Comparison of ENCODE assay signal across 1 cellular context in the genomic region with DNA sequence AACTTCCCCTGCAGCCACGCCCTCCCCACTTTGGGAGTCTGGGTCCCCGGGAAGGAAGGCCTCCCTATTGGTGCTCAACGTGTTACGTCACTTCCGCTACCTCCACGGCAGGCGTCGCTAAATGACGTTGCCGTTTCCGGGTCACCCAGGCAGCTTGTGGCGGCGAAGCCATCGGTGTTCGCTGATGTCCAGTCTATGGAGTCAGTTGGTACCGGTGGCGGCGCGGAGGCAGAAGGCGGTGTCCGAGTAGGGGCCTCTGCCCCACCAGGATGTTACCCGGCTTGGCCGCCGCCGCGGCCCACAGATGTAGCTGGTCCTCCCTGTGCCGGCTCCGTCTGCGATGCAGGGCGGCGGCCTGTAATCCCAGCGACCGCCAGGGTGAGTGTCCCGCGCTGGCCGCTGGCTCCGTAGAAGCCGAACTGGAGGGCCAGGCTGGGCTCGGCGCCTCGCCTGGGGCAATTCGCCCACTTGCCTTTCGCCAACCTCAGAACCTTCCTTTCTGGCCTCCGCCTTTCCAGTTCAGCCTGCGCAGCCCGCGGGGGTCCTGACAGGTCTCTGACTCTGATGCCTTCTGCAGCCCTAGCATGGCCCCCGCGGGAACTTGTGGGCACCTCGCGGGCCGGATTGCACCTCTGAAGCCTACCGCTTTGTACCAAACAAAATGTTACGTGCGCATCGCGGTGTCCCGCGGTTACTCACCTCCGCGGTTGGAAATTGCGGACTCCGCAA.
TF ChIP-seq lines count a peak whose summit lies in the region.

TSS of gene SLC30A9 (plus strand) at position 148 of the 729 bp plus-strand sequence. CDS start at position 270, 122 bp downstream.

TF ChIP-seq in WTC11, 78 proteins besides CTCF, POLR2A, EP300 and RAD21 (continued from another document and continues in another):
- TF ChIP-seq ZNF281 (CRISPR knock-in tag; IDR thresholded peaks at IDR 0.05): no peak
- TF ChIP-seq, protein P1, sequence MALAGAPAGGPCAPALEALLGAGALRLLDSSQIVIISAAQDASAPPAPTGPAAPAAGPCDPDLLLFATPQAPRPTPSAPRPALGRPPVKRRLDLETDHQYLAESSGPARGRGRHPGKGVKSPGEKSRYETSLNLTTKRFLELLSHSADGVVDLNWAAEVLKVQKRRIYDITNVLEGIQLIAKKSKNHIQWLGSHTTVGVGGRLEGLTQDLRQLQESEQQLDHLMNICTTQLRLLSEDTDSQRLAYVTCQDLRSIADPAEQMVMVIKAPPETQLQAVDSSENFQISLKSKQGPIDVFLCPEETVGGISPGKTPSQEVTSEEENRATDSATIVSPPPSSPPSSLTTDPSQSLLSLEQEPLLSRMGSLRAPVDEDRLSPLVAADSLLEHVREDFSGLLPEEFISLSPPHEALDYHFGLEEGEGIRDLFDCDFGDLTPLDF (CRISPR knock-in tag; IDR thresholded peaks at IDR 0.05): no peak
- TF ChIP-seq ATF1 (CRISPR knock-in tag; IDR thresholded peaks at IDR 0.05): no peak
- TF ChIP-seq FOXJ3 (CRISPR knock-in tag; IDR thresholded peaks at IDR 0.05; ENCODE audit: borderline replicate concordance): no peak
- TF ChIP-seq SMAD3 (CRISPR knock-in tag; IDR thresholded peaks at IDR 0.05; ENCODE audit: borderline replicate concordance): no peak
- no peak for TF ChIP-seq EMX1 (CRISPR knock-in tag; IDR thresholded peaks at IDR 0.05)
- TF ChIP-seq ATF2 (CRISPR knock-in tag; IDR thresholded peaks at IDR 0.05; ENCODE audit: borderline replicate concordance, low read depth): no peak
- TF ChIP-seq ZNF423 (CRISPR knock-in tag; IDR thresholded peaks at IDR 0.05): no peak
- peak; percentile 90 for TF ChIP-seq FOXK1 (CRISPR knock-in tag; IDR thresholded peaks at IDR 0.05)
- TF ChIP-seq ZNF416 (CRISPR knock-in tag; IDR thresholded peaks at IDR 0.05): no peak
- TF ChIP-seq, protein P2, sequence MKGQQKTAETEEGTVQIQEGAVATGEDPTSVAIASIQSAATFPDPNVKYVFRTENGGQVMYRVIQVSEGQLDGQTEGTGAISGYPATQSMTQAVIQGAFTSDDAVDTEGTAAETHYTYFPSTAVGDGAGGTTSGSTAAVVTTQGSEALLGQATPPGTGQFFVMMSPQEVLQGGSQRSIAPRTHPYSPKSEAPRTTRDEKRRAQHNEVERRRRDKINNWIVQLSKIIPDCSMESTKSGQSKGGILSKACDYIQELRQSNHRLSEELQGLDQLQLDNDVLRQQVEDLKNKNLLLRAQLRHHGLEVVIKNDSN (CRISPR knock-in tag; IDR thresholded peaks at IDR 0.05): no peak
- TF ChIP-seq, protein P3, sequence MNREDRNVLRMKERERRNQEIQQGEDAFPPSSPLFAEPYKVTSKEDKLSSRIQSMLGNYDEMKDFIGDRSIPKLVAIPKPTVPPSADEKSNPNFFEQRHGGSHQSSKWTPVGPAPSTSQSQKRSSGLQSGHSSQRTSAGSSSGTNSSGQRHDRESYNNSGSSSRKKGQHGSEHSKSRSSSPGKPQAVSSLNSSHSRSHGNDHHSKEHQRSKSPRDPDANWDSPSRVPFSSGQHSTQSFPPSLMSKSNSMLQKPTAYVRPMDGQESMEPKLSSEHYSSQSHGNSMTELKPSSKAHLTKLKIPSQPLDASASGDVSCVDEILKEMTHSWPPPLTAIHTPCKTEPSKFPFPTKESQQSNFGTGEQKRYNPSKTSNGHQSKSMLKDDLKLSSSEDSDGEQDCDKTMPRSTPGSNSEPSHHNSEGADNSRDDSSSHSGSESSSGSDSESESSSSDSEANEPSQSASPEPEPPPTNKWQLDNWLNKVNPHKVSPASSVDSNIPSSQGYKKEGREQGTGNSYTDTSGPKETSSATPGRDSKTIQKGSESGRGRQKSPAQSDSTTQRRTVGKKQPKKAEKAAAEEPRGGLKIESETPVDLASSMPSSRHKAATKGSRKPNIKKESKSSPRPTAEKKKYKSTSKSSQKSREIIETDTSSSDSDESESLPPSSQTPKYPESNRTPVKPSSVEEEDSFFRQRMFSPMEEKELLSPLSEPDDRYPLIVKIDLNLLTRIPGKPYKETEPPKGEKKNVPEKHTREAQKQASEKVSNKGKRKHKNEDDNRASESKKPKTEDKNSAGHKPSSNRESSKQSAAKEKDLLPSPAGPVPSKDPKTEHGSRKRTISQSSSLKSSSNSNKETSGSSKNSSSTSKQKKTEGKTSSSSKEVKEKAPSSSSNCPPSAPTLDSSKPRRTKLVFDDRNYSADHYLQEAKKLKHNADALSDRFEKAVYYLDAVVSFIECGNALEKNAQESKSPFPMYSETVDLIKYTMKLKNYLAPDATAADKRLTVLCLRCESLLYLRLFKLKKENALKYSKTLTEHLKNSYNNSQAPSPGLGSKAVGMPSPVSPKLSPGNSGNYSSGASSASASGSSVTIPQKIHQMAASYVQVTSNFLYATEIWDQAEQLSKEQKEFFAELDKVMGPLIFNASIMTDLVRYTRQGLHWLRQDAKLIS (CRISPR knock-in tag; IDR thresholded peaks at IDR 0.05; ENCODE audit: borderline replicate concordance): no peak
- TF ChIP-seq TEAD1 (CRISPR knock-in tag; IDR thresholded peaks at IDR 0.05): no peak
- TF ChIP-seq USF2 (CRISPR knock-in tag; IDR thresholded peaks at IDR 0.05): 0 out of 2 replicates have a peak, but pooled peaks have one; percentile 9
- TF ChIP-seq ARID4B (CRISPR knock-in tag; IDR thresholded peaks at IDR 0.05; ENCODE audit: borderline replicate concordance): peak; percentile 77; the same call in 1 of the 2 replicates
- TF ChIP-seq ESRRA (CRISPR knock-in tag; IDR thresholded peaks at IDR 0.05; ENCODE audit: borderline replicate concordance): no peak
- TF ChIP-seq AR (CRISPR knock-in tag; IDR thresholded peaks at IDR 0.05): no peak
- no peak for TF ChIP-seq ZNF671 (CRISPR knock-in tag; IDR thresholded peaks at IDR 0.05)
- no peak for TF ChIP-seq PRRX2 (CRISPR knock-in tag; IDR thresholded peaks at IDR 0.05)
- TF ChIP-seq GTF2I (CRISPR knock-in tag; conservative IDR thresholded peaks at IDR 0.05): no peak
- TF ChIP-seq SMAD4 (CRISPR knock-in tag; IDR thresholded peaks at IDR 0.05): no peak
- no peak for TF ChIP-seq NR1H2 (CRISPR knock-in tag; IDR thresholded peaks at IDR 0.05)
- TF ChIP-seq ZNF396 (CRISPR knock-in tag; IDR thresholded peaks at IDR 0.05; ENCODE audit: borderline replicate concordance): no peak
- TF ChIP-seq ZSCAN18 (CRISPR knock-in tag; IDR thresholded peaks at IDR 0.05): no peak
- TF ChIP-seq, protein P4, sequence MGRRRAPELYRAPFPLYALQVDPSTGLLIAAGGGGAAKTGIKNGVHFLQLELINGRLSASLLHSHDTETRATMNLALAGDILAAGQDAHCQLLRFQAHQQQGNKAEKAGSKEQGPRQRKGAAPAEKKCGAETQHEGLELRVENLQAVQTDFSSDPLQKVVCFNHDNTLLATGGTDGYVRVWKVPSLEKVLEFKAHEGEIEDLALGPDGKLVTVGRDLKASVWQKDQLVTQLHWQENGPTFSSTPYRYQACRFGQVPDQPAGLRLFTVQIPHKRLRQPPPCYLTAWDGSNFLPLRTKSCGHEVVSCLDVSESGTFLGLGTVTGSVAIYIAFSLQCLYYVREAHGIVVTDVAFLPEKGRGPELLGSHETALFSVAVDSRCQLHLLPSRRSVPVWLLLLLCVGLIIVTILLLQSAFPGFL (CRISPR knock-in tag; IDR thresholded peaks at IDR 0.05; ENCODE audit: borderline replicate concordance): no peak
- TF ChIP-seq NFATC4 (CRISPR knock-in tag; IDR thresholded peaks at IDR 0.05): no peak
- TF ChIP-seq CDX4 (CRISPR knock-in tag; IDR thresholded peaks at IDR 0.05; ENCODE audit: borderline replicate concordance): no peak
- peak; percentile 74; the same call in 1 of the 2 replicates for TF ChIP-seq FOXP1 (CRISPR knock-in tag; IDR thresholded peaks at IDR 0.05; ENCODE audit: borderline replicate concordance)
